In genomic region chr5:137281201-137281600, GRCh38 we compare ENCODE assay signal across 22 cellular contexts.
"Had no signal": no experiment of that assay in that cellular context is flagged by ENCODE, and none has a peak within 500 bp of the region (broad histone marks: within the 10 kb centered on the region; RNA-seq: fewer than 3 reads in every experiment).

No MANE protein-coding gene starts in this region.

- H3K27me3 ChIP-seq: neutrophil, ovary, right lobe of liver, transverse colon had no signal

- H3K36me3 ChIP-seq: cardiac muscle cell, left ventricle myocardium inferior, neutrophil, ovary, right lobe of liver, transverse colon had no signal

- H3K27ac ChIP-seq: cardiac muscle cell, neutrophil, ovary, right lobe of liver, transverse colon had no signal

- DNase-seq: activated CD4-positive, alpha-beta T cell treated with anti-CD3 and anti-CD28 coated beads for 4 hours; activated CD4-positive, alpha-beta T cell treated with anti-CD3 and anti-CD28 coated beads, Interleukin-2, amount 50 U/mL, for 48 hours; activated CD4-positive, CD25-positive, alpha-beta regulatory T cell; activated effector memory CD4-positive, alpha-beta T cell treated with Interleukin-2 at 50 U/mL for 16 hours; activated naive CD4-positive, alpha-beta T cell treated with anti-CD3 and anti-CD28 coated beads for 36 hours; activated naive CD8-positive, alpha-beta T cell treated with anti-CD3 and anti-CD28 coated beads, Interleukin-2, amount 10 ng/mL, durations not matched to agents 7 days and 5 days; activated T-cell treated with anti-CD3 and anti-CD28 coated beads, Interleukin-2, amount 50 U/mL, for 48 hours; amniotic stem cell; effector CD4-positive, alpha-beta T cell; foreskin fibroblast; hippocampal formation; kidney glomerular epithelial cell; left ventricle myocardium inferior; midbrain; ovary; right lobe of liver; small intestine; stimulated activated CD4-positive, alpha-beta T cell treated with anti-CD3 and anti-CD28 coated beads, Interleukin-15, amount 100 ng/mL, for 24 hours; stimulated activated naive B cell treated with anti-CD40 and anti-IgM and Interleukin-4, amounts not matched to agents 10 μg/mL and 1 μg/mL and 100 μg/mL, for 72 hours; transverse colon had no signal

- ATAC-seq: right lobe of liver; stimulated activated naive B cell treated with anti-CD40 and anti-IgM and Interleukin-4, amounts not matched to agents 10 μg/mL and 1 μg/mL and 100 μg/mL, for 72 hours had no signal

- H3K4me1 ChIP-seq: right lobe of liver, transverse colon had no signal

- H3K9me3 ChIP-seq: left ventricle myocardium inferior, neutrophil, ovary, right lobe of liver, transverse colon had no signal

- H3K4me3 ChIP-seq: cardiac muscle cell, ovary, right lobe of liver, transverse colon had no signal
